In the genomic region with DNA sequence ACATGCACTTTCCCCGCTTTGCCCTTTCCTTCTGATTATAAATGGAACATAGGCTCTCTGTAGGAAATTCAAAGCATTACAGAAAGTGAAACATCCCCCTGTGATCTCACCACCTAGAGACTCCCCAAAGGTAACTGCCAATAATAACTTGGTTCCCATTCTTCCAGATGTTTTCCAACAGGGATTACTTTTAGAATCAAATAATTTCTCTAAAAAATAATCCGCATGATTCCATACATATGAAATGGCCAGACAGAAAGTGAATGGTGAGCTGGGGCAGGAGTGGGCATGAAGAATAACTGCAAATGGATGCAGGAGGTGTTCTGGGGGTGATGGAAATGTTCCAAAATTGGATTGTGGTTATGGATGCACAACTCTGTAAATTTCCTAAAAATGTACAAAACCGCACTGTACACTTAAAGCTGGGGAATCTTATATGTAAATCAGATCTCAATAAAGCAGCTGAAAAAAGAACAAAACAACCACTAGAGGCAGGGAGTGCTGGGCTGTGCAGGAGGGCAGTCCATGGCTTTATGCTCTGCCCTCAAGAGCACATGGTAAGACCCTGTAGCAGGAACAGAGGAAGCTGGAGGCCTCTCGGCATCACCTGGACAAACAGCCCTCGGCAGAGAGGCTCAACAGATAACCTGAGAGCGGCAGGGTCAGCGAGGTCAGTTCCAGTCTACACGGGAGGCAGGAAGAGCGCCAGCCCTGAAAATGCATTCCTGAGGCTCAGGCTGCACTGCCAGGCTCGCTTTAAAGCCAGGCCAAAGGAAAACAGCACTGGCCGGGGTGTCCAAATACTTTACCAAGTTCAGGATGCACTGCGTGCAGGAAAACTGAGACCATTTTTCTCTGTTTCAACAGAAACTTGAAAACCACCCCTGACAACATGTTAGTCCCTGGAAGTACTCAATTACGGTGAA, we compare ENCODE assay signal across 1 cellular context.
TF ChIP-seq lines count a peak whose summit lies in the region.

No MANE protein-coding gene starts in this region.

TF ChIP-seq in HepG2, 621 proteins besides CTCF, POLR2A, EP300 and RAD21 (continued from another document and continues in another):
- TF ChIP-seq FIP1L1 (IDR thresholded peaks at IDR 0.05; ENCODE audit: borderline replicate concordance, insufficient read depth, low read depth, low read length) = no peak
- TF ChIP-seq, protein P1, sequence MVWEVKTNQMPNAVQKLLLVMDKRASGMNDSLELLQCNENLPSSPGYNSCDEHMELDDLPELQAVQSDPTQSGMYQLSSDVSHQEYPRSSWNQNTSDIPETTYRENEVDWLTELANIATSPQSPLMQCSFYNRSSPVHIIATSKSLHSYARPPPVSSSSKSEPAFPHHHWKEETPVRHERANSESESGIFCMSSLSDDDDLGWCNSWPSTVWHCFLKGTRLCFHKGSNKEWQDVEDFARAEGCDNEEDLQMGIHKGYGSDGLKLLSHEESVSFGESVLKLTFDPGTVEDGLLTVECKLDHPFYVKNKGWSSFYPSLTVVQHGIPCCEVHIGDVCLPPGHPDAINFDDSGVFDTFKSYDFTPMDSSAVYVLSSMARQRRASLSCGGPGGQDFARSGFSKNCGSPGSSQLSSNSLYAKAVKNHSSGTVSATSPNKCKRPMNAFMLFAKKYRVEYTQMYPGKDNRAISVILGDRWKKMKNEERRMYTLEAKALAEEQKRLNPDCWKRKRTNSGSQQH (CRISPR knock-in tag; IDR thresholded peaks at IDR 0.05; ENCODE audit: low read depth) = no peak
- TF ChIP-seq, protein P2, sequence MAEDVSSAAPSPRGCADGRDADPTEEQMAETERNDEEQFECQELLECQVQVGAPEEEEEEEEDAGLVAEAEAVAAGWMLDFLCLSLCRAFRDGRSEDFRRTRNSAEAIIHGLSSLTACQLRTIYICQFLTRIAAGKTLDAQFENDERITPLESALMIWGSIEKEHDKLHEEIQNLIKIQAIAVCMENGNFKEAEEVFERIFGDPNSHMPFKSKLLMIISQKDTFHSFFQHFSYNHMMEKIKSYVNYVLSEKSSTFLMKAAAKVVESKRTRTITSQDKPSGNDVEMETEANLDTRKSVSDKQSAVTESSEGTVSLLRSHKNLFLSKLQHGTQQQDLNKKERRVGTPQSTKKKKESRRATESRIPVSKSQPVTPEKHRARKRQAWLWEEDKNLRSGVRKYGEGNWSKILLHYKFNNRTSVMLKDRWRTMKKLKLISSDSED (CRISPR knock-in tag; IDR thresholded peaks at IDR 0.05) = no peak
- TF ChIP-seq STAG1 (CRISPR knock-in tag; IDR thresholded peaks at IDR 0.05) = peak; percentile 49
- no peak for TF ChIP-seq TSC22D2 (CRISPR knock-in tag; IDR thresholded peaks at IDR 0.05; ENCODE audit: borderline replicate concordance)
- TF ChIP-seq TEAD2 (CRISPR knock-in tag; IDR thresholded peaks at IDR 0.05) = no peak
- TF ChIP-seq MIER2 (CRISPR knock-in tag; IDR thresholded peaks at IDR 0.05) = peak; percentile 78
- peak; percentile 79; the same call in 1 of the 2 replicates for TF ChIP-seq SNAPC2 (CRISPR knock-in tag; IDR thresholded peaks at IDR 0.05)
- TF ChIP-seq, protein P3, sequence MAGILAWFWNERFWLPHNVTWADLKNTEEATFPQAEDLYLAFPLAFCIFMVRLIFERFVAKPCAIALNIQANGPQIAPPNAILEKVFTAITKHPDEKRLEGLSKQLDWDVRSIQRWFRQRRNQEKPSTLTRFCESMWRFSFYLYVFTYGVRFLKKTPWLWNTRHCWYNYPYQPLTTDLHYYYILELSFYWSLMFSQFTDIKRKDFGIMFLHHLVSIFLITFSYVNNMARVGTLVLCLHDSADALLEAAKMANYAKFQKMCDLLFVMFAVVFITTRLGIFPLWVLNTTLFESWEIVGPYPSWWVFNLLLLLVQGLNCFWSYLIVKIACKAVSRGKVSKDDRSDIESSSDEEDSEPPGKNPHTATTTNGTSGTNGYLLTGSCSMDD (CRISPR knock-in tag; IDR thresholded peaks at IDR 0.05) = no peak
- no peak for TF ChIP-seq NR1H2 (CRISPR knock-in tag; IDR thresholded peaks at IDR 0.05; ENCODE audit: borderline replicate concordance, low read depth)
- no peak for TF ChIP-seq ZNF720 (CRISPR knock-in tag; IDR thresholded peaks at IDR 0.05)
- TF ChIP-seq, protein P4, sequence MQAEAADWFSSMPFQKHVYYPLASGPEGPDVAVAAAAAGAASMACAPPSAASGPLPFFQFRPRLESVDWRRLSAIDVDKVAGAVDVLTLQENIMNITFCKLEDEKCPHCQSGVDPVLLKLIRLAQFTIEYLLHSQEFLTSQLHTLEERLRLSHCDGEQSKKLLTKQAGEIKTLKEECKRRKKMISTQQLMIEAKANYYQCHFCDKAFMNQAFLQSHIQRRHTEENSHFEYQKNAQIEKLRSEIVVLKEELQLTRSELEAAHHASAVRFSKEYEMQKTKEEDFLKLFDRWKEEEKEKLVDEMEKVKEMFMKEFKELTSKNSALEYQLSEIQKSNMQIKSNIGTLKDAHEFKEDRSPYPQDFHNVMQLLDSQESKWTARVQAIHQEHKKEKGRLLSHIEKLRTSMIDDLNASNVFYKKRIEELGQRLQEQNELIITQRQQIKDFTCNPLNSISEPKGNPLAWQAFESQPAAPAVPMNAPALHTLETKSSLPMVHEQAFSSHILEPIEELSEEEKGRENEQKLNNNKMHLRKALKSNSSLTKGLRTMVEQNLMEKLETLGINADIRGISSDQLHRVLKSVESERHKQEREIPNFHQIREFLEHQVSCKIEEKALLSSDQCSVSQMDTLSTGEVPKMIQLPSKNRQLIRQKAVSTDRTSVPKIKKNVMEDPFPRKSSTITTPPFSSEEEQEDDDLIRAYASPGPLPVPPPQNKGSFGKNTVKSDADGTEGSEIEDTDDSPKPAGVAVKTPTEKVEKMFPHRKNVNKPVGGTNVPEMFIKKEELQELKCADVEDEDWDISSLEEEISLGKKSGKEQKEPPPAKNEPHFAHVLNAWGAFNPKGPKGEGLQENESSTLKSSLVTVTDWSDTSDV (CRISPR knock-in tag; IDR thresholded peaks at IDR 0.05) = no peak
- TF ChIP-seq ATF1 (CRISPR knock-in tag; IDR thresholded peaks at IDR 0.05) = no peak
- TF ChIP-seq, protein P5, sequence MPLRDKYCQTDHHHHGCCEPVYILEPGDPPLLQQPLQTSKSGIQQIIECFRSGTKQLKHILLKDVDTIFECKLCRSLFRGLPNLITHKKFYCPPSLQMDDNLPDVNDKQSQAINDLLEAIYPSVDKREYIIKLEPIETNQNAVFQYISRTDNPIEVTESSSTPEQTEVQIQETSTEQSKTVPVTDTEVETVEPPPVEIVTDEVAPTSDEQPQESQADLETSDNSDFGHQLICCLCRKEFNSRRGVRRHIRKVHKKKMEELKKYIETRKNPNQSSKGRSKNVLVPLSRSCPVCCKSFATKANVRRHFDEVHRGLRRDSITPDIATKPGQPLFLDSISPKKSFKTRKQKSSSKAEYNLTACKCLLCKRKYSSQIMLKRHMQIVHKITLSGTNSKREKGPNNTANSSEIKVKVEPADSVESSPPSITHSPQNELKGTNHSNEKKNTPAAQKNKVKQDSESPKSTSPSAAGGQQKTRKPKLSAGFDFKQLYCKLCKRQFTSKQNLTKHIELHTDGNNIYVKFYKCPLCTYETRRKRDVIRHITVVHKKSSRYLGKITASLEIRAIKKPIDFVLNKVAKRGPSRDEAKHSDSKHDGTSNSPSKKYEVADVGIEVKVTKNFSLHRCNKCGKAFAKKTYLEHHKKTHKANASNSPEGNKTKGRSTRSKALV (CRISPR knock-in tag; IDR thresholded peaks at IDR 0.05) = peak; percentile 56; the same call in 1 of the 2 replicates
- TF ChIP-seq SNRNP70 (IDR thresholded peaks at IDR 0.05; ENCODE audit: low read depth, low read length) = no peak
- no peak for TF ChIP-seq ZFP36L2 (CRISPR knock-in tag; IDR thresholded peaks at IDR 0.05)
- peak; percentile 90 for TF ChIP-seq TGIF2 (CRISPR knock-in tag; IDR thresholded peaks at IDR 0.05)
- TF ChIP-seq, protein P6, sequence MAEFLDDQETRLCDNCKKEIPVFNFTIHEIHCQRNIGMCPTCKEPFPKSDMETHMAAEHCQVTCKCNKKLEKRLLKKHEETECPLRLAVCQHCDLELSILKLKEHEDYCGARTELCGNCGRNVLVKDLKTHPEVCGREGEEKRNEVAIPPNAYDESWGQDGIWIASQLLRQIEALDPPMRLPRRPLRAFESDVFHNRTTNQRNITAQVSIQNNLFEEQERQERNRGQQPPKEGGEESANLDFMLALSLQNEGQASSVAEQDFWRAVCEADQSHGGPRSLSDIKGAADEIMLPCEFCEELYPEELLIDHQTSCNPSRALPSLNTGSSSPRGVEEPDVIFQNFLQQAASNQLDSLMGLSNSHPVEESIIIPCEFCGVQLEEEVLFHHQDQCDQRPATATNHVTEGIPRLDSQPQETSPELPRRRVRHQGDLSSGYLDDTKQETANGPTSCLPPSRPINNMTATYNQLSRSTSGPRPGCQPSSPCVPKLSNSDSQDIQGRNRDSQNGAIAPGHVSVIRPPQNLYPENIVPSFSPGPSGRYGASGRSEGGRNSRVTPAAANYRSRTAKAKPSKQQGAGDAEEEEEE (CRISPR knock-in tag; IDR thresholded peaks at IDR 0.05; ENCODE audit: borderline replicate concordance) = no peak
- TF ChIP-seq DNMT1 (CRISPR knock-in tag; IDR thresholded peaks at IDR 0.05) = no peak
- TF ChIP-seq GTF2F1 (IDR thresholded peaks at IDR 0.05; ENCODE audit: low read length) = no peak
- peak; percentile 91; the same call in 1 of the 2 replicates for TF ChIP-seq KMT2A (CRISPR knock-in tag; IDR thresholded peaks at IDR 0.05)
- TF ChIP-seq SIN3A (IDR thresholded peaks at IDR 0.05; ENCODE audit: borderline replicate concordance, low read depth, low read length) = 0 out of 2 replicates have a peak, but pooled peaks have one; percentile 48
- TF ChIP-seq, protein P7, sequence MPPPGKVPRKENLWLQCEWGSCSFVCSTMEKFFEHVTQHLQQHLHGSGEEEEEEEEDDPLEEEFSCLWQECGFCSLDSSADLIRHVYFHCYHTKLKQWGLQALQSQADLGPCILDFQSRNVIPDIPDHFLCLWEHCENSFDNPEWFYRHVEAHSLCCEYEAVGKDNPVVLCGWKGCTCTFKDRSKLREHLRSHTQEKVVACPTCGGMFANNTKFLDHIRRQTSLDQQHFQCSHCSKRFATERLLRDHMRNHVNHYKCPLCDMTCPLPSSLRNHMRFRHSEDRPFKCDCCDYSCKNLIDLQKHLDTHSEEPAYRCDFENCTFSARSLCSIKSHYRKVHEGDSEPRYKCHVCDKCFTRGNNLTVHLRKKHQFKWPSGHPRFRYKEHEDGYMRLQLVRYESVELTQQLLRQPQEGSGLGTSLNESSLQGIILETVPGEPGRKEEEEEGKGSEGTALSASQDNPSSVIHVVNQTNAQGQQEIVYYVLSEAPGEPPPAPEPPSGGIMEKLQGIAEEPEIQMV (CRISPR knock-in tag; IDR thresholded peaks at IDR 0.05; ENCODE audit: low read depth) = no peak
- no peak for TF ChIP-seq ZNF570 (CRISPR knock-in tag; IDR thresholded peaks at IDR 0.05; ENCODE audit: borderline replicate concordance)
- peak; percentile 62; the same call in 1 of the 2 replicates for TF ChIP-seq SP5 (CRISPR knock-in tag; IDR thresholded peaks at IDR 0.05; ENCODE audit: borderline replicate concordance, low read depth)
- TF ChIP-seq PAF1 (CRISPR knock-in tag; IDR thresholded peaks at IDR 0.05) = no peak
- peak; percentile 90 for TF ChIP-seq TBX2 (CRISPR knock-in tag; IDR thresholded peaks at IDR 0.05; ENCODE audit: borderline replicate concordance)
- TF ChIP-seq, protein P8, sequence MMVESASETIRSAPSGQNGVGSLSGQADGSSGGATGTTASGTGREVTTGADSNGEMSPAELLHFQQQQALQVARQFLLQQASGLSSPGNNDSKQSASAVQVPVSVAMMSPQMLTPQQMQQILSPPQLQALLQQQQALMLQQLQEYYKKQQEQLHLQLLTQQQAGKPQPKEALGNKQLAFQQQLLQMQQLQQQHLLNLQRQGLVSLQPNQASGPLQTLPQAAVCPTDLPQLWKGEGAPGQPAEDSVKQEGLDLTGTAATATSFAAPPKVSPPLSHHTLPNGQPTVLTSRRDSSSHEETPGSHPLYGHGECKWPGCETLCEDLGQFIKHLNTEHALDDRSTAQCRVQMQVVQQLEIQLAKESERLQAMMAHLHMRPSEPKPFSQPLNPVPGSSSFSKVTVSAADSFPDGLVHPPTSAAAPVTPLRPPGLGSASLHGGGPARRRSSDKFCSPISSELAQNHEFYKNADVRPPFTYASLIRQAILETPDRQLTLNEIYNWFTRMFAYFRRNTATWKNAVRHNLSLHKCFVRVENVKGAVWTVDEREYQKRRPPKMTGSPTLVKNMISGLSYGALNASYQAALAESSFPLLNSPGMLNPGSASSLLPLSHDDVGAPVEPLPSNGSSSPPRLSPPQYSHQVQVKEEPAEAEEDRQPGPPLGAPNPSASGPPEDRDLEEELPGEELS (CRISPR knock-in tag; IDR thresholded peaks at IDR 0.05) = peak; percentile 90
- TF ChIP-seq ZNF75D (CRISPR knock-in tag; IDR thresholded peaks at IDR 0.05; ENCODE audit: borderline replicate concordance) = no peak
- TF ChIP-seq ZIK1 (CRISPR knock-in tag; IDR thresholded peaks at IDR 0.05; ENCODE audit: borderline replicate concordance, low read depth) = 0 out of 2 replicates have a peak, but pooled peaks have one; percentile 14
- TF ChIP-seq RFX1 (IDR thresholded peaks at IDR 0.05) = no peak
- no peak for TF ChIP-seq RBAK (CRISPR knock-in tag; IDR thresholded peaks at IDR 0.05)
- TF ChIP-seq, protein P9, sequence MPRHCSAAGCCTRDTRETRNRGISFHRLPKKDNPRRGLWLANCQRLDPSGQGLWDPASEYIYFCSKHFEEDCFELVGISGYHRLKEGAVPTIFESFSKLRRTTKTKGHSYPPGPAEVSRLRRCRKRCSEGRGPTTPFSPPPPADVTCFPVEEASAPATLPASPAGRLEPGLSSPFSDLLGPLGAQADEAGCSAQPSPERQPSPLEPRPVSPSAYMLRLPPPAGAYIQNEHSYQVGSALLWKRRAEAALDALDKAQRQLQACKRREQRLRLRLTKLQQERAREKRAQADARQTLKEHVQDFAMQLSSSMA (CRISPR knock-in tag; IDR thresholded peaks at IDR 0.05) = no peak
- TF ChIP-seq, protein P10, sequence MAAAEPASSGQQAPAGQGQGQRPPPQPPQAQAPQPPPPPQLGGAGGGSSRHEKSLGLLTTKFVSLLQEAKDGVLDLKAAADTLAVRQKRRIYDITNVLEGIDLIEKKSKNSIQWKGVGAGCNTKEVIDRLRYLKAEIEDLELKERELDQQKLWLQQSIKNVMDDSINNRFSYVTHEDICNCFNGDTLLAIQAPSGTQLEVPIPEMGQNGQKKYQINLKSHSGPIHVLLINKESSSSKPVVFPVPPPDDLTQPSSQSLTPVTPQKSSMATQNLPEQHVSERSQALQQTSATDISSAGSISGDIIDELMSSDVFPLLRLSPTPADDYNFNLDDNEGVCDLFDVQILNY (CRISPR knock-in tag; conservative IDR thresholded peaks at IDR 0.05) = no peak
- TF ChIP-seq CBX5 (CRISPR knock-in tag; IDR thresholded peaks at IDR 0.05; ENCODE audit: borderline replicate concordance) = peak; percentile 92
- peak; percentile 93 for TF ChIP-seq RCOR2 (CRISPR knock-in tag; IDR thresholded peaks at IDR 0.05)
- no peak for TF ChIP-seq ZFAT (CRISPR knock-in tag; conservative IDR thresholded peaks at IDR 0.05)
- 0 out of 2 replicates have a peak, but pooled peaks have one; percentile 47 for TF ChIP-seq MEF2D (CRISPR knock-in tag; IDR thresholded peaks at IDR 0.05)
- no peak for TF ChIP-seq ELF4 (CRISPR knock-in tag; IDR thresholded peaks at IDR 0.05; ENCODE audit: borderline replicate concordance)
- no peak for TF ChIP-seq HNF4G (IDR thresholded peaks at IDR 0.05; ENCODE audit: borderline replicate concordance, low read depth, low read length)
- TF ChIP-seq HNF4G (CRISPR knock-in tag; IDR thresholded peaks at IDR 0.05; ENCODE audit: borderline replicate concordance, low read depth) = no peak
- TF ChIP-seq CAMTA2 (CRISPR knock-in tag; IDR thresholded peaks at IDR 0.05; ENCODE audit: borderline replicate concordance) = no peak
- no peak for TF ChIP-seq TRIM24 (CRISPR knock-in tag; IDR thresholded peaks at IDR 0.05)
